Comparison of ENCODE assay signal across 8 cellular contexts in genomic region chr14:105168496-105168978, GRCh38. TPM values are rescaled to one million over a fixed set of nuclear protein-coding genes. Genes with fewer than 3 reads are reported as not detected.
DNase-seq lines count a peak whose midpoint lies in the region; ATAC-seq and TF ChIP-seq lines count a peak whose summit lies in the region.

TSS of gene JAG2 (minus strand) at chr14:105168776. CDS start at chr14:105168420, 356 bp downstream.

- H3K4me3 ChIP-seq in KMS-11 (IDR thresholded peaks at IDR 0.05; ENCODE audit: insufficient read depth, low read depth, low read length) (no peak within 1 kb of the TSS), left lung (peak within 1 kb of the TSS; percentile 35 to 48)

- H3K27me3 Mint-ChIP-seq in activated B cell treated with CpG ODN at 0.5 μM for 24 hours: peaks cover 22% of the 10 kb centered on the region

- no peaks in the 10 kb centered on the region for H3K79me2 ChIP-seq in KMS-11 (ENCODE audit: insufficient read depth, low read depth)

- CTCF ChIA-PET in activated B cell treated with CpG ODN at 0.5 μM for 24 hours (lab: Charles Lee): interaction anchor here (1.3 kb wide), 1 partner anchor 115 kb away, joined by 3 read pairs; no protein-coding TSS in a partner anchor

- H3K36me3 Mint-ChIP-seq in activated B cell treated with CpG ODN at 0.5 μM for 24 hours (ENCODE audit: low read depth): no peaks in the 10 kb centered on the region

- H3K4me1 Mint-ChIP-seq in activated B cell treated with CpG ODN at 0.5 μM for 24 hours: peaks cover 19% of the 10 kb centered on the region

- no peak within 1 kb of the TSS; the same call in 1 of the 2 replicates for H3K4me2 ChIP-seq in KMS-11

- H3K27me3 ChIP-seq in KMS-11 (ENCODE audit: insufficient read depth, low read depth): no peaks in the 10 kb centered on the region; the same call in 1 of the 2 replicates
- peaks cover 0 to 52% of the 10 kb centered on the region in 2 donors for H3K27me3 ChIP-seq in left lung

- H3K36me3 ChIP-seq in KMS-11 (ENCODE audit: insufficient read depth): no peaks in the 10 kb centered on the region
- no peaks in the 10 kb centered on the region for H3K36me3 ChIP-seq in left lung

- peak within 1 kb of the TSS; percentile 41 for H3K27ac Mint-ChIP-seq in activated B cell treated with CpG ODN at 0.5 μM for 24 hours

- H3K4me1 ChIP-seq in KMS-11 (ENCODE audit: low read depth, poor library complexity, severe bottlenecking): peaks cover 11% of the 10 kb centered on the region
- H3K4me1 ChIP-seq in left lung: peaks cover 16 to 36% of the 10 kb centered on the region in 2 donors

- no peaks in the 10 kb centered on the region for H4K20me1 ChIP-seq in KMS-11 (ENCODE audit: insufficient read depth)

- no peak within 1 kb of the TSS for H3K27ac ChIP-seq in KMS-11
- peak within 1 kb of the TSS in 1 of 2 donors; percentile 55 for H3K27ac ChIP-seq in left lung

- DNase-seq in COR-L47 (lab: John Stamatoyannopoulos, UW): peak; percentile 74
- DNase-seq in activated B cell treated with CpG ODN at 0.5 μM for 24 hours: peak; percentile 30
- DNase-seq in cerebellum (ENCODE audit: low spot score): peak; percentile 84
- peak in 1 of 2 donors; percentile 67 for DNase-seq in left lung
- DNase-seq in stimulated activated CD4-positive, alpha-beta T cell treated with anti-CD3 and anti-CD28 coated beads, TNF-alpha, amount 100 ng/mL, for 48 hours (ENCODE audit: low read depth in 3 of 3): peak in 2 of 3 donors; percentile 41 to 43
- no peak for DNase-seq in GM19240 (ENCODE audit: insufficient read length, low spot score)

- ATAC-seq in activated B cell treated with CpG ODN at 0.5 μM for 24 hours (ENCODE audit: low read depth): peak; percentile 46
- peak; percentile 59 for ATAC-seq in left lung
- ATAC-seq in GM21515 (IDR thresholded peaks at IDR 0.05; ENCODE audit: unreplicated experiment): no peak

- H3K9me3 ChIP-seq in left lung: no peaks in the 10 kb centered on the region

- H2AFZ ChIP-seq in KMS-11 (ENCODE audit: low read depth): peak within 1 kb of the TSS; percentile 26; the same call in 1 of the 2 replicates

- POLR2A ChIA-PET in activated B cell treated with CpG ODN at 0.5 μM for 24 hours (lab: Charles Lee): no interaction called here

- TF ChIP-seq CTCF in KMS-11 (conservative IDR thresholded peaks at IDR 0.05; ENCODE audit: low read depth, low read length) (no peak), activated B cell treated with CpG ODN at 0.5 μM for 24 hours (IDR thresholded peaks at IDR 0.05) (no peak), left lung (IDR thresholded peaks at IDR 0.05) (no peak)

- H3K9ac ChIP-seq in KMS-11: no peak within 1 kb of the TSS

- intact Hi-C loops in activated B cell treated with CpG ODN at 0.5 μM for 24 hours (cut with micrococcal nuclease): no loop called here
- intact Hi-C loops in left lung (cut with DNase I): no loop called here

- H3K9me3 Mint-ChIP-seq in activated B cell treated with CpG ODN at 0.5 μM for 24 hours: no peaks in the 10 kb centered on the region

- peak within 1 kb of the TSS; percentile 75 for H3K4me3 Mint-ChIP-seq in activated B cell treated with CpG ODN at 0.5 μM for 24 hours

RNA-seq across cellular contexts. Expression of gene JAG2, which starts in this region (rescaled TPM):
- total RNA-seq in activated B cell treated with CpG ODN at 0.5 μM for 24 hours: 0.07 and 0.44 TPM in 2 replicates
- total RNA-seq in cerebellum: 16.8 TPM
- total RNA-seq in left lung: 10 to 100 TPM; 32.0 to 34.2 TPM

Comparison
In these comparisons a context has a peak if more than half of its experiments do, and no peak if none do; other contexts are left out.
1. RNA of gene JAG2 (total RNA-seq): 32.0 to 34.2 TPM in left lung and 16.8 TPM in cerebellum (single experiment); 0.07 to 0.44 TPM in activated B cell treated with CpG ODN at 0.5 μM for 24 hours; every median in the first group is over 10 times any median in the second.
2. Peak in DNase-seq and ATAC-seq in activated B cell treated with CpG ODN at 0.5 μM for 24 hours; RNA of the gene not detected or under 1 TPM.